ENCODE assay signal across 9 cellular contexts in genomic region chr17:17741346-17742023, GRCh38.
A peak's percentile ranks its signal among the peaks of the same experiment; 100 is the strongest.
DNase-seq lines count a peak whose midpoint lies in the region; ATAC-seq and TF ChIP-seq lines count a peak whose summit lies in the region.
"Had no signal": no experiment of that assay in that cellular context is flagged by ENCODE, and none has a peak within 500 bp of the region (broad histone marks: within the 10 kb centered on the region; RNA-seq: fewer than 3 reads in every experiment).

No MANE protein-coding gene starts in this region.

- peaks cover 27% of the 10 kb centered on the region for H3K36me3 ChIP-seq in WERI-Rb-1
- H3K36me3 ChIP-seq in gastroesophageal sphincter, result no peaks in the 10 kb centered on the region

- TF ChIP-seq POLR2A in gastroesophageal sphincter (IDR thresholded peaks at IDR 0.05), result no peak

- no peak for TF ChIP-seq EP300 in gastroesophageal sphincter (IDR thresholded peaks at IDR 0.05)

- H3K27me3 ChIP-seq in WERI-Rb-1 (ENCODE audit: insufficient read depth, low read depth, severe bottlenecking) (no peaks in the 10 kb centered on the region), gastroesophageal sphincter (no peaks in the 10 kb centered on the region)

- H3K4me1 ChIP-seq in gastroesophageal sphincter, result peaks cover 3 to 75% (median 58%) of the 10 kb centered on the region in 3 donors

- intact Hi-C loops in posterior cingulate gyrus (cut with DNase I), result loop anchor here (5.0 kb wide), 1 partner anchor 36 kb away; no protein-coding TSS in a partner anchor

- 9 to 28% methylated on average over 8 to 13 of the region's 19 CpGs for WGBS in gastroesophageal sphincter (ENCODE audit: low coverage in 1 of 2), 2 donors

- H3K4me3 ChIP-seq in WERI-Rb-1 (ENCODE audit: low read depth, low read length) (peak overlapping the region; percentile 46), gastroesophageal sphincter (peak overlapping the region in 1 of 2 donors; percentile 5)

- H3K9me3 ChIP-seq in WERI-Rb-1 (ENCODE audit: severe bottlenecking) (no peaks in the 10 kb centered on the region), gastroesophageal sphincter (no peaks in the 10 kb centered on the region)

- no peak for TF ChIP-seq CTCF in WERI-Rb-1 (IDR thresholded peaks at IDR 0.05; ENCODE audit: low read depth, low read length)
- peak in 3 of 4 experiments; percentile 42 to 55 (median 48) for TF ChIP-seq CTCF in gastroesophageal sphincter (IDR thresholded peaks at IDR 0.05)

- H3K27ac ChIP-seq in WERI-Rb-1 (peak overlapping the region; percentile 97), gastroesophageal sphincter (peak overlapping the region; percentile 30 to 82 (median 76))

- DNase-seq in COLO829 (ENCODE audit: low spot score) (peak; percentile 59), WERI-Rb-1 (peak; percentile 88), posterior cingulate gyrus (peak; percentile 73 to 97 (median 83)), NCI-H1930 (lab: John Stamatoyannopoulos, UW) (no peak)
- DNase-seq: OCI-M1 had no signal

- peak; percentile 53 for ATAC-seq in gastroesophageal sphincter
- ATAC-seq in HG02840 (IDR thresholded peaks at IDR 0.05; ENCODE audit: low FRiP score, unreplicated experiment), result no peak
- ATAC-seq in GM19455 (IDR thresholded peaks at IDR 0.05; ENCODE audit: unreplicated experiment), result no peak
- ATAC-seq in GM19328 (IDR thresholded peaks at IDR 0.05; ENCODE audit: unreplicated experiment), result no peak

Comparison
In these comparisons a context has a peak if more than half of its experiments do, and no peak if none do; other contexts are left out.
1. DNase-seq: peak in COLO829 (single experiment), WERI-Rb-1 (single experiment) and posterior cingulate gyrus (10 of 10); none in NCI-H1930 (0 of 2).